ENCODE assay signal across 22 cellular contexts in the genomic region with DNA sequence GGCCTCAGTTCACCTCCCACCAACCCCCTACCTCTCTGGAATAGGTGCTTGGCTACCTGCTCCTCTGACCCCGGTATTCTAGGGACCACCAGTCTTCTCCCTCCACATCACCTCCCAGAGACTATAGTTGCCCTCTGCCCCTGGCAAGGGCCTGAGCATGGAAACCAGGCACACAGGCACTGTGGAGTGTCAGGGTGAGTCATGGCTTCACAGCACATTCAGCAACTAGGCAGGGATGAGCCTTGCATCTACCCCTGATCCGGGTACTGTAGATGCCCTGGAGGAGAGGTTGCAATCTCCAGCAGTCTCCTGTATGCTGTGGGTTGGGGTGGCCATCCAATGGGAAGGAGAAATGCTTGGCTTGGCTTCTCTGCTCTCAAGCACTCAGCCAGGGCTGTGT.
"Had no signal": no experiment of that assay in that cellular context is flagged by ENCODE, and none has a peak within 500 bp of the region (broad histone marks: within the 10 kb centered on the region; RNA-seq: fewer than 3 reads in every experiment).

No MANE protein-coding gene starts in this region.

- H3K4me3 ChIP-seq: esophagus squamous epithelium, lung, psoas muscle, skin epidermis, stomach, thoracic aorta, transverse colon had no signal

- H3K27ac ChIP-seq: epithelial cell of prostate, esophagus squamous epithelium, foreskin keratinocyte, neutrophil, psoas muscle, skin epidermis, stomach, thoracic aorta, transverse colon had no signal

- H3K9me3 Mint-ChIP-seq: immature natural killer cell; naive thymus-derived CD4-positive, alpha-beta T cell had no signal

- H3K4me1 Mint-ChIP-seq: immature natural killer cell; naive thymus-derived CD4-positive, alpha-beta T cell had no signal

- H3K4me3 Mint-ChIP-seq: immature natural killer cell; naive thymus-derived CD4-positive, alpha-beta T cell; nephron progenitor cell had no signal

- H3K27me3 Mint-ChIP-seq: naive thymus-derived CD4-positive, alpha-beta T cell had no signal

- H3K27ac Mint-ChIP-seq: immature natural killer cell; naive thymus-derived CD4-positive, alpha-beta T cell had no signal

- DNase-seq: effector memory CD4-positive, alpha-beta T cell; esophagus squamous epithelium; immature natural killer cell; kidney; left colon; left ventricle myocardium superior; mesenchymal stem cell; naive thymus-derived CD4-positive, alpha-beta T cell; nephron progenitor cell; psoas muscle; stimulated activated CD4-positive, alpha-beta T cell treated with anti-CD3 and anti-CD28 coated beads, Interleukin-2, amount 100 ng/mL, for 24 hours; stimulated activated naive CD4-positive, alpha-beta T cell; stomach; substantia nigra; transverse colon had no signal

- ATAC-seq: foreskin keratinocyte; left colon; left ventricle myocardium superior; naive thymus-derived CD4-positive, alpha-beta T cell; psoas muscle; sciatic nerve had no signal

- H3K36me3 Mint-ChIP-seq: immature natural killer cell; naive thymus-derived CD4-positive, alpha-beta T cell had no signal

- H3K4me1 ChIP-seq: esophagus squamous epithelium, foreskin keratinocyte, psoas muscle, stomach, transverse colon had no signal

- H3K27me3 ChIP-seq: esophagus squamous epithelium, foreskin keratinocyte, neutrophil, stomach, transverse colon had no signal

- H3K36me3 ChIP-seq: esophagus squamous epithelium, neutrophil, stomach, thoracic aorta, transverse colon had no signal

- H3K9me3 ChIP-seq: esophagus squamous epithelium, neutrophil, psoas muscle, stomach, thoracic aorta, transverse colon had no signal
